ENCODE assay signal across 8 cellular contexts in genomic region chr18:57561728-57562423, GRCh38.
DNase-seq lines count a peak whose midpoint lies in the region; TF ChIP-seq lines count a peak whose summit lies in the region.

No MANE protein-coding gene starts in this region.

- H3K27me3 Mint-ChIP-seq in T-helper 2 cell treated with Interferon-gamma antibody and Interleukin-4, amounts not matched to agents 5 μg/mL and 100 μg/mL, for 36 hours (ENCODE audit: low read depth) = no peaks in the 10 kb centered on the region

- no peaks in the 10 kb centered on the region for H3K9me3 ChIP-seq in tibial artery

- H3K4me3 ChIP-seq in brain microvascular endothelial cell (ENCODE audit: low read depth, low read length) (no peak overlapping the region), tibial artery (no peak overlapping the region)

- H3K27ac ChIP-seq in brain microvascular endothelial cell = no peak overlapping the region
- H3K27ac ChIP-seq in tibial artery = no peak overlapping the region

- no peaks in the 10 kb centered on the region for H3K36me3 ChIP-seq in brain microvascular endothelial cell (replicated peaks)
- H3K36me3 ChIP-seq in tibial artery = peaks cover 34 to 67% (median 47%) of the 10 kb centered on the region in 3 donors

- peaks cover 5% of the 10 kb centered on the region for H3K36me3 Mint-ChIP-seq in T-helper 2 cell treated with Interferon-gamma antibody and Interleukin-4, amounts not matched to agents 5 μg/mL and 100 μg/mL, for 36 hours (ENCODE audit: low read depth)

- H3K27me3 ChIP-seq in brain microvascular endothelial cell (replicated peaks) = no peaks in the 10 kb centered on the region
- no peaks in the 10 kb centered on the region for H3K27me3 ChIP-seq in tibial artery

- no peak overlapping the region for H3K4me3 Mint-ChIP-seq in T-helper 2 cell treated with Interferon-gamma antibody and Interleukin-4, amounts not matched to agents 5 μg/mL and 100 μg/mL, for 36 hours

- H3K4me1 ChIP-seq in tibial artery = no peaks in the 10 kb centered on the region

- H3K9me3 Mint-ChIP-seq in T-helper 2 cell treated with Interferon-gamma antibody and Interleukin-4, amounts not matched to agents 5 μg/mL and 100 μg/mL, for 36 hours = no peaks in the 10 kb centered on the region

- intact Hi-C loops in tibial artery (cut with DNase I; ENCODE audit: low total_unique reads) = loop anchor here (10.0 kb wide), 1 partner anchor 817 kb away; no protein-coding TSS in a partner anchor

- DNase-seq in activated CD8-positive, alpha-beta memory T cell treated with anti-CD3 and anti-CD28 coated beads for 24 hours = peak; percentile 61
- DNase-seq in activated CD8-positive, alpha-beta memory T cell treated with anti-CD3 and anti-CD28 coated beads, Interleukin-2, amount 50 U/mL, for 48 hours = no peak
- peak; percentile 40 for DNase-seq in HPDE6-E6E7 (ENCODE audit: extremely low spot score)
- peak; percentile 69 for DNase-seq in NOMO-1 treated with DMSO at 0.1 percent for 48 hours (lab: John Stamatoyannopoulos, UW; ENCODE audit: unreplicated experiment)
- DNase-seq in brain microvascular endothelial cell = peak; percentile 50
- peak; percentile 58 for DNase-seq in iris pigment epithelial cell (ENCODE audit: low read depth)
- DNase-seq in tibial artery = no peak
- no peak for DNase-seq in T-helper 2 cell treated with Interferon-gamma antibody and Interleukin-4, amounts not matched to agents 5 μg/mL and 100 μg/mL, for 36 hours (ENCODE audit: low spot score)

- in situ Hi-C loops in brain microvascular endothelial cell (cut with HindIII; ENCODE audit: low pct_ligation_motif_present, low sequenced_read_pairs) = no loop called here

- TF ChIP-seq CTCF in brain microvascular endothelial cell (IDR thresholded peaks at IDR 0.05; ENCODE audit: low read depth, low read length, missing control alignments) (peak; percentile 75), tibial artery (IDR thresholded peaks at IDR 0.05) (peak; percentile 68 to 81)

- H3K4me1 Mint-ChIP-seq in T-helper 2 cell treated with Interferon-gamma antibody and Interleukin-4, amounts not matched to agents 5 μg/mL and 100 μg/mL, for 36 hours (ENCODE audit: low read depth) = peaks cover 2% of the 10 kb centered on the region

- no peak overlapping the region for H3K27ac Mint-ChIP-seq in T-helper 2 cell treated with Interferon-gamma antibody and Interleukin-4, amounts not matched to agents 5 μg/mL and 100 μg/mL, for 36 hours

Comparison
In these comparisons a context has a peak if more than half of its experiments do, and no peak if none do; other contexts are left out.
1. DNase-seq: peak in activated CD8-positive, alpha-beta memory T cell treated with anti-CD3 and anti-CD28 coated beads for 24 hours (single experiment), HPDE6-E6E7 (single experiment), NOMO-1 treated with DMSO at 0.1 percent for 48 hours (single experiment), brain microvascular endothelial cell (single experiment) and iris pigment epithelial cell (single experiment); none in activated CD8-positive, alpha-beta memory T cell treated with anti-CD3 and anti-CD28 coated beads, Interleukin-2, amount 50 U/mL, for 48 hours (single experiment), tibial artery (0 of 2) and T-helper 2 cell treated with Interferon-gamma antibody and Interleukin-4, amounts not matched to agents 5 μg/mL and 100 μg/mL, for 36 hours (single experiment).